In the genomic region with DNA sequence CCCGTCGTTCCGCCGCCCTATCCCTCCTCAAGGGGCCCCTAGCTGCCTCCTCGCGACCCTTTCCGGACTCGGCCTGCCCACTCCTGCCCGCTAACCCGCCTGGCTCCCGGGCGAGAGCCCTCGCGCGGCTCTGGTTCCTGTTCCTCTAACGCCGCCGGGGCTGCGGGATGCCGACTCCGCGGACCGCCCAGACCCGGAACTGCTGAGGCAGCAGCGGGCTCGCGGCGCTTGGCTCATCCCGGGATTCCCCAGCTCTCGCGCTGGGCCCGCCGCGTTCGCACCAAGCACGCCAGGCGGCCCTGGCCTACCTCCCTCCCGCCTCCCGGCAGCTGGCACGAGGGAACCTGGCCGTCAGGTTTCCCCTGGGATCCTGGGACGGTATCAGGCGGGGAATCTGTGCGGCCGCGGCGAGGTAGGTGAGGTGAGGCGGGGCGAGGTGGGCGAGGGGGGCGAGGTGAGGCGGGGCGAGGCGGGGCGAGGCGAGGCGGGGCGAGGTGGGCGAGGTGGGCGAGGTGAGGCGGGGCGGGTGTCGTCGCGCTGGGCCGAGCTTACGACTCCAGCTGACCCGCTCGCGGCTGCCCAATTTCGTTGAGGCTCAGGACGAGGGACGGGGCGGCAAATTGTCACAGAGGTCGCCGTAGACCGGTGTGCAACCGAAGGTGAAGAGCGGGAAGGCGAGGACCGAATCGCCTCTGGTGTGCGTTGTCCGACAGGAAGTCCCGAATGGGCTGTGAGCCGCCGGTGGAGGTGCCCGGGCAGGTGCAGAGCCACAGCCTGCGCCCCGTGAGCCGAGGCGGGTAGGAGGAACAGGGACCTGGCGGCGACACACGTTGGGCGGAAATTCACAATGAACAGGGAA, we compare ENCODE assay signal across 8 cellular contexts. TPM values are rescaled to one million over a fixed set of nuclear protein-coding genes. Genes with fewer than 3 reads are reported as not detected.
DNase-seq lines count a peak whose midpoint lies in the region; ATAC-seq and TF ChIP-seq lines count a peak whose summit lies in the region.

A gene (minus strand): TSS at position 418 of the 859 bp plus-strand sequence. CDS start 10,364 bp downstream, outside the sequence.
A gene (plus strand): TSS at position 582 of the 859 bp plus-strand sequence. CDS start 1,082 bp downstream, outside the sequence.

- H4K20me1 ChIP-seq in DND-41 (ENCODE audit: insufficient read depth, low read length): no peaks in the 10 kb centered on the region

- TF ChIP-seq CTCF in DND-41 (IDR thresholded peaks at IDR 0.05; ENCODE audit: borderline replicate concordance, extremely low read depth, low read length, poor library complexity, severe bottlenecking): no peak
- TF ChIP-seq CTCF in left ventricle myocardium inferior (IDR thresholded peaks at IDR 0.05; ENCODE audit: borderline replicate concordance): no peak
- TF ChIP-seq CTCF in psoas muscle (IDR thresholded peaks at IDR 0.05): no peak

- H3K27ac ChIP-seq in DND-41 (ENCODE audit: low read length) (no peak within 1 kb of the TSS), HUES64 (ENCODE audit: low read depth, low read length) (peak within 1 kb of the TSS; percentile 27), left ventricle myocardium inferior (replicated peaks) (peak within 1 kb of the TSS; percentile 89), psoas muscle (peak within 1 kb of the TSS; percentile 85), urinary bladder (ENCODE audit: low read depth) (peak within 1 kb of the TSS; percentile 98)

- H3K36me3 ChIP-seq in DND-41 (ENCODE audit: insufficient read depth, low read length) (no peaks in the 10 kb centered on the region), HUES64 (ENCODE audit: insufficient read depth, low read length) (no peaks in the 10 kb centered on the region), left ventricle myocardium inferior (no peaks in the 10 kb centered on the region), psoas muscle (ENCODE audit: insufficient read depth in 1 of 2, low read depth in 1 of 2) (no peaks in the 10 kb centered on the region), urinary bladder (ENCODE audit: insufficient read depth) (no peaks in the 10 kb centered on the region)

- H3K79me2 ChIP-seq in DND-41 (ENCODE audit: insufficient read depth, low read length): no peaks in the 10 kb centered on the region

- peak within 1 kb of the TSS; percentile 72 for H2AFZ ChIP-seq in DND-41 (ENCODE audit: low read depth, low read length)

- H3K9ac ChIP-seq in DND-41 (ENCODE audit: low read depth, low read length) (peak within 1 kb of the TSS; percentile 51), HUES64 (ENCODE audit: low read depth, low read length) (peak within 1 kb of the TSS; percentile 87)

- H3K9me3 ChIP-seq in DND-41 (ENCODE audit: insufficient read depth, low read length, severe bottlenecking) (no peaks in the 10 kb centered on the region), HUES64 (ENCODE audit: insufficient read depth, low read depth, low read length) (no peaks in the 10 kb centered on the region), left ventricle myocardium inferior (replicated peaks) (no peaks in the 10 kb centered on the region), psoas muscle (no peaks in the 10 kb centered on the region)

- under 1% methylated on average over 96 of the region's 96 CpGs for WGBS in HUES64
- WGBS in psoas muscle, 3 donors: 1 to 3% (median 2%) methylated on average over 67 to 95 of the region's 96 CpGs
- 1% methylated on average over 96 of the region's 96 CpGs for WGBS in urinary bladder

- H3K27me3 ChIP-seq in DND-41 (ENCODE audit: insufficient read depth, low read length, poor library complexity) (peaks cover 55% of the 10 kb centered on the region), HUES64 (ENCODE audit: insufficient read depth, low read length) (peaks cover 15% of the 10 kb centered on the region), left ventricle myocardium inferior (ENCODE audit: low read depth) (no peaks in the 10 kb centered on the region), psoas muscle (ENCODE audit: insufficient read depth in 3 of 3, low read length in 2 of 3) (no peaks in the 10 kb centered on the region)

- peak; percentile 87 for ATAC-seq in DND-41 (ENCODE audit: insufficient read depth, low read depth)
- ATAC-seq in GM21381 (IDR thresholded peaks at IDR 0.05; ENCODE audit: unreplicated experiment): peak; percentile 74
- ATAC-seq in psoas muscle: peak; percentile 90 to 94 (median 92)

- intact Hi-C loops in left ventricle myocardium inferior (cut with micrococcal nuclease): no loop called here
- intact Hi-C loops in psoas muscle (cut with DNase I): loop anchor here (10.0 kb wide), 3 partner anchors 575 to 915 kb away; no protein-coding TSS in a partner anchor

- H3K4me1 ChIP-seq in DND-41 (ENCODE audit: insufficient read depth, low read length) (peaks cover 13% of the 10 kb centered on the region), HUES64 (ENCODE audit: insufficient read depth, low read length) (peaks cover 23% of the 10 kb centered on the region), left ventricle myocardium inferior (peaks cover 24% of the 10 kb centered on the region), psoas muscle (no peaks in the 10 kb centered on the region), urinary bladder (ENCODE audit: insufficient read depth) (peaks cover 2% of the 10 kb centered on the region)

- peak within 1 kb of the TSS; percentile 67 for H3K4me2 ChIP-seq in DND-41 (ENCODE audit: insufficient read depth, low read length)

- peak; percentile 44 for DNase-seq in DND-41
- DNase-seq in T-helper 1 cell: peak; percentile 58 to 79 (median 64)
- peak; percentile 80 for DNase-seq in amniotic epithelial cell (ENCODE audit: low read depth)
- DNase-seq in left ventricle myocardium inferior: peak; percentile 87
- DNase-seq in psoas muscle: peak; percentile 88 to 90

- peak within 1 kb of the TSS; percentile 10 to 59; a peak in 3 of 4 replicates for H3K4me3 ChIP-seq in DND-41 (ENCODE audit: low read depth in 1 of 2, low read length in 2 of 2)
- H3K4me3 ChIP-seq in HUES64 (ENCODE audit: low read length): peak within 1 kb of the TSS; percentile 83
- peak within 1 kb of the TSS; percentile 72 for H3K4me3 ChIP-seq in left ventricle myocardium inferior
- H3K4me3 ChIP-seq in psoas muscle: peak within 1 kb of the TSS; percentile 89
- peak within 1 kb of the TSS; percentile 81 for H3K4me3 ChIP-seq in urinary bladder (ENCODE audit: low read depth, low read length)

RNA-seq across cellular contexts. Expression of the first gene that starts in this region (rescaled TPM):
- 5.2 TPM for polyA plus RNA-seq in HUES64 (2013, experiment 1 of 2)
- polyA plus RNA-seq in HUES64 (2013, experiment 2 of 2): 6.7 TPM
- total RNA-seq in left ventricle myocardium inferior (2.0 TPM), psoas muscle (1 to 10 TPM in 2 of 4 donors, under 1 TPM in 2; 0.63 to 1.6 (median 0.97) TPM), urinary bladder (12.4 TPM)
- polyA plus RNA-seq in psoas muscle (1 to 10 TPM in 1 of 3 donors, under 1 TPM in 2; 0.15 to 1.3 (median 0.70) TPM), urinary bladder (3.1 TPM)

RNA-seq across cellular contexts. Expression of the second gene that starts in this region (rescaled TPM):
- 2.4 TPM for polyA plus RNA-seq in HUES64 (2013, experiment 1 of 2)
- 2.2 TPM for polyA plus RNA-seq in HUES64 (2013, experiment 2 of 2)
- total RNA-seq in left ventricle myocardium inferior: 2.3 TPM
- 1 to 10 TPM; 1.2 to 2.4 (median 1.8) TPM for total RNA-seq in psoas muscle
- 1 to 10 TPM in 2 of 3 donors, under 1 TPM in 1; 0.35 to 3.2 (median 2.9) TPM for polyA plus RNA-seq in psoas muscle
- 9.4 TPM for total RNA-seq in urinary bladder
- 4.9 TPM for polyA plus RNA-seq in urinary bladder

Comparison
In these comparisons a context has a peak if more than half of its experiments do, and no peak if none do; other contexts are left out.
1. H3K4me3 ChIP-seq: peak in every context shown above with its lines; median percentile 89 in psoas muscle; 83 in HUES64; 81 in urinary bladder; 72 in left ventricle myocardium inferior; 34 in DND-41.